Comparison of ENCODE assay signal across 8 cellular contexts in genomic region chr9:133029994-133030316, GRCh38. TPM values are rescaled to one million over a fixed set of nuclear protein-coding genes. Genes with fewer than 3 reads are reported as not detected.
DNase-seq lines count a peak whose midpoint lies in the region; ATAC-seq and TF ChIP-seq lines count a peak whose summit lies in the region.

No MANE protein-coding gene starts in this region.

- H3K4me1 Mint-ChIP-seq in activated naive CD4-positive, alpha-beta T cell treated with anti-CD3 and anti-CD28 coated beads, Interleukin-2, amount 50 U/mL, for 24 hours = peaks cover 54% of the 10 kb centered on the region
- H3K4me1 Mint-ChIP-seq in T-helper 17 cell (peaks cover 33% of the 10 kb centered on the region), glutamatergic neuron (ENCODE audit: low read depth, unreplicated experiment) (peaks cover 11% of the 10 kb centered on the region)

- peaks cover 2% of the 10 kb centered on the region for H3K36me3 Mint-ChIP-seq in activated naive CD4-positive, alpha-beta T cell treated with anti-CD3 and anti-CD28 coated beads, Interleukin-2, amount 50 U/mL, for 24 hours
- H3K36me3 Mint-ChIP-seq in T-helper 17 cell (ENCODE audit: low read depth) = peaks cover 2% of the 10 kb centered on the region
- peaks cover 20% of the 10 kb centered on the region for H3K36me3 Mint-ChIP-seq in glutamatergic neuron (ENCODE audit: unreplicated experiment)

- peak overlapping the region; percentile 66 to 97 (median 92) for H3K27ac ChIP-seq in skin epidermis

- peak overlapping the region; percentile 73 to 94 (median 84) for H3K4me3 ChIP-seq in skin epidermis

- no peak for DNase-seq in activated naive CD4-positive, alpha-beta T cell (lab: John Stamatoyannopoulos, UW)
- DNase-seq in T-helper 17 cell (no peak), glutamatergic neuron (peak; percentile 35), DMS79 treated with DMSO at 0.1 percent for 48 hours (lab: John Stamatoyannopoulos, UW) (no peak), GM13976 (ENCODE audit: low spot score) (no peak), NCI-H774 (lab: John Stamatoyannopoulos, UW) (no peak)

- peak overlapping the region; percentile 99 for H3K4me3 Mint-ChIP-seq in activated naive CD4-positive, alpha-beta T cell treated with anti-CD3 and anti-CD28 coated beads, Interleukin-2, amount 50 U/mL, for 24 hours
- peak overlapping the region; percentile 96 for H3K4me3 Mint-ChIP-seq in T-helper 17 cell
- H3K4me3 Mint-ChIP-seq in glutamatergic neuron (ENCODE audit: unreplicated experiment) = peak overlapping the region; percentile 98

- H3K27me3 Mint-ChIP-seq in activated naive CD4-positive, alpha-beta T cell treated with anti-CD3 and anti-CD28 coated beads, Interleukin-2, amount 50 U/mL, for 24 hours = no peaks in the 10 kb centered on the region
- H3K27me3 Mint-ChIP-seq in T-helper 17 cell (no peaks in the 10 kb centered on the region), glutamatergic neuron (ENCODE audit: unreplicated experiment) (peaks cover 2% of the 10 kb centered on the region)

- in situ Hi-C loops in GM13976 (cut with MboI; ENCODE audit: low sequenced_read_pairs, unreplicated experiment) = no loop called here

- H3K9me3 ChIP-seq in T-helper 17 cell (ENCODE audit: control insufficient read depth, low read length, poor library complexity, severe bottlenecking) = no peaks in the 10 kb centered on the region

- H3K27ac Mint-ChIP-seq in activated naive CD4-positive, alpha-beta T cell treated with anti-CD3 and anti-CD28 coated beads, Interleukin-2, amount 50 U/mL, for 24 hours = peak overlapping the region; percentile 99
- H3K27ac Mint-ChIP-seq in T-helper 17 cell = peak overlapping the region; percentile 97
- H3K27ac Mint-ChIP-seq in glutamatergic neuron (ENCODE audit: unreplicated experiment) = peak overlapping the region; percentile 99

- TF ChIP-seq CTCF in glutamatergic neuron (IDR thresholded peaks at IDR 0.05; ENCODE audit: partially characterized antibody, unreplicated experiment) (no peak), GM13976 (IDR thresholded peaks at IDR 0.05; ENCODE audit: borderline replicate concordance, control extremely low read depth, extremely low read depth, insufficient read depth, missing control alignments) (no peak)

- no peaks in the 10 kb centered on the region for H3K9me3 Mint-ChIP-seq in activated naive CD4-positive, alpha-beta T cell treated with anti-CD3 and anti-CD28 coated beads, Interleukin-2, amount 50 U/mL, for 24 hours
- peaks cover 12% of the 10 kb centered on the region for H3K9me3 Mint-ChIP-seq in glutamatergic neuron (ENCODE audit: unreplicated experiment)

- ATAC-seq in T-helper 17 cell = peak; percentile 18

RNA-seq across cellular contexts. Expression of gene GTF3C5, which starts 0.8 kb away (rescaled TPM):
- total RNA-seq in T-helper 17 cell (10 to 100 TPM; 38.9 to 46.6 TPM), glutamatergic neuron (ENCODE audit: unreplicated experiment) (95.2 TPM)

RNA-seq across cellular contexts. Expression of gene CEL, which starts 31.8 kb away (rescaled TPM):
- total RNA-seq in T-helper 17 cell (under 1 TPM in 1 of 2 donors, not detected in 1; 0.42 TPM), glutamatergic neuron (ENCODE audit: unreplicated experiment) (3.8 TPM)

RNA-seq across cellular contexts. Expression of gene GFI1B, which starts 51.5 kb away (rescaled TPM):
- total RNA-seq in T-helper 17 cell (10 to 100 TPM in 1 of 2 donors, 1 to 10 TPM in 1; 1.1 to 29.3 TPM), glutamatergic neuron (ENCODE audit: unreplicated experiment) (not detected)
